ENCODE assay signal across 1 cellular context in genomic region chr14:59254146-59254910, GRCh38.
TF ChIP-seq lines count a peak whose summit lies in the region.

No MANE protein-coding gene starts in this region.

TF ChIP-seq in GM23338, 12 proteins besides CTCF, POLR2A, EP300 and RAD21 (continued from another document):
- TF ChIP-seq REST (IDR thresholded peaks at IDR 0.05; ENCODE audit: unreplicated experiment) = no peak
- TF ChIP-seq POLR2AphosphoS5 (IDR thresholded peaks at IDR 0.05; ENCODE audit: low read depth) = no peak
- no peak for TF ChIP-seq NANOG (IDR thresholded peaks at IDR 0.05; ENCODE audit: borderline replicate concordance)
